ENCODE assay signal across 9 cellular contexts in the genomic region with DNA sequence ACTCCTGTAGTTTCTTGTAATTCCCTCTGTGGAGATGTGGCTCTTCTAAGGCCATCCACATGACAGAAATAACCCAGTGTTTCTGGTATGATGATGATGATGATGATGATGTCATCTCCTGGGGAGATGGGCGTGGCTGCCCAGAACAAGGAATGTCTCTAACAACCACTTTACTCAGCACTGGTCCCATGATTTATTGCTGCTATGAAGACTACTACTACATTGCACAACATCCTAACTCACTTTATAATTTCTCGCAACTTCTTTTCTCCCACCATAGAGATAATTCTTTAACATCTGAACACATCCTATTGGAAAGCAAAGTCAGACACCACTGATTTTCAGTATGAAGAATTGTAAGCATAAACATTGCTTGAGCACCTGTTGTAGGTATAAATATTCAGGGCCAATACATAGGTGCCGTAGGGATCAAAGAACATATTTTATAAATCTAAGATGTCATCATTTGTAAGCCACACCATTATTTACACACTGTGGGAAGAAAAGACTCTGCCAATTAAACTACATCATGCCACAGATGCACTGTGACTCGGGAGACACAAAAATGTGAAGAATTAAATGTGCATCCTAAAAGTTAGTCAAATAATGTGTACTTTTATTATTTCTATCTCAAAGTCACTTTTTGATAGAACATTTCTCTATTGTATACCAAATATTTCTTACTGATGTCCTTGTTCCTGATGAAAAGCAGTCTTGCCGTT. TPM values are rescaled to one million over a fixed set of nuclear protein-coding genes. Genes with fewer than 3 reads are reported as not detected.
DNase-seq lines count a peak whose midpoint lies in the region.
"Had no signal": no experiment of that assay in that cellular context is flagged by ENCODE, and none has a peak within 500 bp of the region (broad histone marks: within the 10 kb centered on the region; RNA-seq: fewer than 3 reads in every experiment).

No MANE protein-coding gene starts in this region.

- peak; percentile 96 for DNase-seq in EH (ENCODE audit: low read depth)
- DNase-seq in NCI-H460 (ENCODE audit: extremely low read depth, low read depth): peak; percentile 23
- peak; percentile 51 for DNase-seq in dedifferentiated amniotic fluid mesenchymal stem cell (ENCODE audit: extremely low spot score)
- DNase-seq in non-pigmented ciliary epithelial cell (ENCODE audit: low read depth): peak; percentile 62
- no peak for DNase-seq in DMS53 (lab: John Stamatoyannopoulos, UW)
- DNase-seq in activated T-cell treated with anti-CD3 and anti-CD28 coated beads, Interleukin-2, amount 50 U/mL, for 48 hours: no peak
- no peak for DNase-seq in hippocampal formation (lab: John Stamatoyannopoulos, UW)
- DNase-seq in NCI-H1105 (lab: John Stamatoyannopoulos, UW): no peak
- DNase-seq: Kasumi-1 had no signal

RNA-seq across cellular contexts. Expression of gene TPMT, which starts 6.4 kb away (rescaled TPM):
- 12.3 and 14.0 TPM in 2 replicates for total RNA-seq in NCI-H460 (2014; rRNA removed; shearing (Covaris generic))
- 5.5 and 5.8 TPM in 2 replicates for polyA plus RNA-seq in NCI-H460 (2014; cell fraction: nucleus; rRNA removed)

RNA-seq across cellular contexts. Expression of gene KDM1B, which starts 6.8 kb away (rescaled TPM):
- total RNA-seq in NCI-H460 (2014; rRNA removed; shearing (Covaris generic)): 6.9 and 7.3 TPM in 2 replicates
- 3.7 and 5.1 TPM in 2 replicates for polyA plus RNA-seq in NCI-H460 (2014; cell fraction: nucleus; rRNA removed)

RNA-seq across cellular contexts. Expression of gene NHLRC1, which starts 26.0 kb away (rescaled TPM):
- 0.82 and 0.98 TPM in 2 replicates for total RNA-seq in NCI-H460 (2014; rRNA removed; shearing (Covaris generic))
- 0.31 and 0.80 TPM in 2 replicates for polyA plus RNA-seq in NCI-H460 (2014; cell fraction: nucleus; rRNA removed)

Comparison
In these comparisons a context has a peak if more than half of its experiments do, and no peak if none do; other contexts are left out.
1. DNase-seq: peak in EH (single experiment), NCI-H460 (single experiment), dedifferentiated amniotic fluid mesenchymal stem cell (single experiment) and non-pigmented ciliary epithelial cell (single experiment); none in DMS53 (single experiment), activated T-cell treated with anti-CD3 and anti-CD28 coated beads, Interleukin-2, amount 50 U/mL, for 48 hours (0 of 2), hippocampal formation (0 of 2) and NCI-H1105 (single experiment).